ENCODE assay signal across 30 cellular contexts in the genomic region with DNA sequence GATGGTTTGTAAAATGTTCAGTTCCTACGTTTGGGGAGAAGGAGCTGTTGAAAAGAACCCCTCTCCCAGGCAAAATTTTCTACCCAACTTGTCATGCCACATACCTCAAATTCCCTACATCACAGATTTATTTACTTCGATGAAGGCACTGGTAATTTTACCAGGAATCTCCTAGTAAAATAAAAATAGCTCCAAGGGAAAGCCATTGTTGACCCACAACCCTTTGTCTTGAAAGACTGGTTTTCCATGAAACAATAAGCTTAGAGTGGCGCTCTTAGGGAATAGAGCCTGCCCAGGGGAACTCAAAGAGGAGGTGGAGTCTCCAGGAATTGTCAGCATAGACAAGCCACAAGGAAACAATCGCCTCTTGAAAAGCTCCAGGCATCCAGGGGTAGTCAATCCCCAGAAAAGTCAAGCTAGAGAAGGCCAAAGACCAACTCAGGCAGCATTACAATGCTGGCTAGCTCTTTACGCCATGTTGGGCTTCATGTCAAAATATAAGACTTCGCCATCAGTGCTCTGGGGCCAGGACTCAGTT.
DNase-seq lines count a peak whose midpoint lies in the region; ATAC-seq, FAIRE-seq and TF ChIP-seq lines count a peak whose summit lies in the region.
"Had no signal": no experiment of that assay in that cellular context is flagged by ENCODE, and none has a peak within 500 bp of the region (broad histone marks: within the 10 kb centered on the region; RNA-seq: fewer than 3 reads in every experiment).

No MANE protein-coding gene starts in this region.

- H3K9me3 ChIP-seq in HUES64 (ENCODE audit: insufficient read depth, low read depth, low read length) (no peaks in the 10 kb centered on the region), K562 (replicated peaks; ENCODE audit: control insufficient read depth, insufficient read depth, low read depth, low read length) (no peaks in the 10 kb centered on the region), aorta (ENCODE audit: control insufficient read depth, low read length) (no peaks in the 10 kb centered on the region)
- H3K9me3 ChIP-seq: esophagus muscularis mucosa, heart left ventricle, psoas muscle, SJCRH30, thoracic aorta had no signal

- DNase-seq in DMS53 treated with DMSO at 0.1 percent for 48 hours (lab: John Stamatoyannopoulos, UW; ENCODE audit: unreplicated experiment) (peak; percentile 22), K562 (ENCODE audit: extremely low read depth in 1 of 4, low spot score in 3 of 4) (no peak), mesothelial cell of epicardium (ENCODE audit: low spot score in 2 of 2, unreplicated experiment in 2 of 2) (no peak), aorta (no peak), GF-D8 (lab: John Stamatoyannopoulos, UW) (no peak), inferior parietal cortex (ENCODE audit: extremely low spot score) (no peak)
- DNase-seq: activated CD4-positive, alpha-beta memory T cell treated with anti-CD3 and anti-CD28 coated beads for 36 hours; activated CD4-positive, CD25-positive, alpha-beta regulatory T cell treated with anti-CD3 and anti-CD28 coated beads, Interleukin-2, amount 50 U/mL, for 72 hours; anterior cingulate cortex; CD8-positive, alpha-beta T cell; DMS153; foreskin keratinocyte; heart left ventricle; left colon; naive B cell; NCI-H524; nucleus accumbens; psoas muscle; SJCRH30; stimulated activated naive CD8-positive, alpha-beta T cell treated with anti-CD3 and anti-CD28 coated beads, Interleukin-15, Interleukin-2, amounts not matched to agents 100 U/mL and 50 U/mL, for 24 hours; T-cell had no signal

- H3K9ac ChIP-seq in HUES64 (ENCODE audit: low read depth, low read length) (no peak overlapping the region), K562 (ENCODE audit: insufficient read depth in 1 of 2, low read depth in 2 of 2, low read length in 2 of 2) (no peak overlapping the region)

- TF ChIP-seq CTCF in K562 (IDR thresholded peaks at IDR 0.05 in 2 of 3, conservative IDR thresholded peaks at IDR 0.05 in 1 of 3; ENCODE audit: insufficient read depth in 2 of 3, low read depth in 1 of 3, low read length in 3 of 3) (no peak), mesothelial cell of epicardium (IDR thresholded peaks at IDR 0.05; ENCODE audit: unreplicated experiment) (no peak)

- no peaks in the 10 kb centered on the region for H4K20me1 ChIP-seq in K562 (replicated peaks; ENCODE audit: control insufficient read depth, insufficient read depth, low read length)

- TF ChIP-seq EP300 in K562 (IDR thresholded peaks at IDR 0.05; ENCODE audit: low read length) = no peak

- H3K36me3 ChIP-seq in HUES64 (ENCODE audit: insufficient read depth, low read length) (no peaks in the 10 kb centered on the region), K562 (ENCODE audit: control insufficient read depth, insufficient read depth, low read length) (no peaks in the 10 kb centered on the region), aorta (ENCODE audit: control insufficient read depth in 1 of 2, insufficient read depth in 2 of 2, low read length in 1 of 2) (no peaks in the 10 kb centered on the region)
- H3K36me3 ChIP-seq: esophagus muscularis mucosa, heart left ventricle, SJCRH30, thoracic aorta had no signal

- no TSS peak for BruUV-seq in K562 (replicated peaks; lab: Mats Ljungman, UMichigan)

- peak; percentile 26 for FAIRE-seq in K562 (lab: Jason Lieb, UNC)
- FAIRE-seq: G401.6, RCC 7860 had no signal

- POLR2A ChIA-PET in K562 (lab: Yijun Ruan, JAX) = interaction anchor here (0.6 to 2.1 kb wide), 6 partner anchors 8 to 1080 kb away, joined by 3 to 6 read pairs (median 4); no protein-coding TSS in a partner anchor

- no peaks in the 10 kb centered on the region for H3K9me1 ChIP-seq in K562 (ENCODE audit: control insufficient read depth, insufficient read depth, low read length)

- no peaks in the 10 kb centered on the region for H3K9me3 Mint-ChIP-seq in mesothelial cell of epicardium
- H3K9me3 Mint-ChIP-seq: activated CD4-positive, alpha-beta memory T cell treated with anti-CD3 and anti-CD28 coated beads for 36 hours; activated naive CD4-positive, alpha-beta T cell treated with anti-CD3 and anti-CD28 coated beads, Interleukin-2, amount 50 U/mL, for 72 hours; activated T-helper 2 cell treated with anti-CD3 and anti-CD28 coated beads, Interferon-gamma antibody, Interleukin-2, Interleukin-4, amounts not matched to agents 10 μg/mL and 5 μg/mL and 100 μg/mL, durations not matched to agents 14 hours and 24 hours and 36 hours; CD8-positive, alpha-beta T cell; memory B cell; T-cell had no signal

- no peak overlapping the region for H3K4me3 Mint-ChIP-seq in mesothelial cell of epicardium
- H3K4me3 Mint-ChIP-seq: activated CD4-positive, alpha-beta memory T cell treated with anti-CD3 and anti-CD28 coated beads for 36 hours; B cell; CD8-positive, alpha-beta T cell; memory B cell; naive B cell; T-cell had no signal

- CTCF ChIA-PET in K562 (lab: Yijun Ruan, JAX; ENCODE audit: low intra/inter-chr PET ratio) = no interaction called here

- intact Hi-C loops in K562 (cut with micrococcal nuclease) = no loop called here
- intact Hi-C loops in aorta (cut with DNase I) = no loop called here

- H3K4me2 ChIP-seq in K562 (ENCODE audit: insufficient read depth, low read length) = no peak overlapping the region

- no peaks in the 10 kb centered on the region for H3K79me2 ChIP-seq in K562 (ENCODE audit: control insufficient read depth, insufficient read depth, low read length)

- in situ Hi-C loops in K562 (cut with MboI) = no loop called here

- H3K27ac Mint-ChIP-seq in mesothelial cell of epicardium = peak overlapping the region; percentile 33
- H3K27ac Mint-ChIP-seq: activated CD4-positive, alpha-beta memory T cell treated with anti-CD3 and anti-CD28 coated beads for 36 hours; activated naive CD4-positive, alpha-beta T cell treated with anti-CD3 and anti-CD28 coated beads, Interleukin-2, amount 50 U/mL, for 72 hours; activated T-helper 2 cell treated with anti-CD3 and anti-CD28 coated beads, Interferon-gamma antibody, Interleukin-2, Interleukin-4, amounts not matched to agents 10 μg/mL and 5 μg/mL and 100 μg/mL, durations not matched to agents 14 hours and 24 hours and 36 hours; B cell; CD8-positive, alpha-beta T cell; memory B cell; naive B cell; T-cell had no signal

- no peak for TF ChIP-seq RAD21 in K562 (CRISPR knock-in tag; conservative IDR thresholded peaks at IDR 0.05 in 1 of 2, IDR thresholded peaks at IDR 0.05 in 1 of 2)

- no peaks in the 10 kb centered on the region for H3K36me3 Mint-ChIP-seq in mesothelial cell of epicardium
- H3K36me3 Mint-ChIP-seq: activated CD4-positive, alpha-beta memory T cell treated with anti-CD3 and anti-CD28 coated beads for 36 hours; activated naive CD4-positive, alpha-beta T cell treated with anti-CD3 and anti-CD28 coated beads, Interleukin-2, amount 50 U/mL, for 72 hours; CD8-positive, alpha-beta T cell; memory B cell; naive B cell; T-cell had no signal

- no peak for TF ChIP-seq POLR2A in K562 (conservative IDR thresholded peaks at IDR 0.05)

- H3K4me1 Mint-ChIP-seq in mesothelial cell of epicardium = peaks cover 2% of the 10 kb centered on the region
- H3K4me1 Mint-ChIP-seq: B cell, memory B cell, naive B cell, T-cell had no signal

- H3K4me3 ChIP-seq in HUES64 (ENCODE audit: low read length) = no peak overlapping the region
- H3K4me3 ChIP-seq in K562 = no peak overlapping the region
- H3K4me3 ChIP-seq in aorta (ENCODE audit: low read length in 2 of 2) = no peak overlapping the region
- H3K4me3 ChIP-seq: esophagus muscularis mucosa, heart left ventricle, psoas muscle, SJCRH30, thoracic aorta had no signal

- peak overlapping the region; percentile 27 for H2AFZ ChIP-seq in K562 (ENCODE audit: low read depth, low read length)

- no peak; the same call in 2 of the 3 replicates for ATAC-seq in K562
- ATAC-seq in aorta (ENCODE audit: low FRiP score) = no peak
- ATAC-seq: activated naive CD4-positive, alpha-beta T cell treated with anti-CD3 and anti-CD28 coated beads, Interleukin-2, amount 50 U/mL, for 72 hours; CD8-positive, alpha-beta T cell; foreskin keratinocyte; left colon; psoas muscle; stimulated activated naive CD8-positive, alpha-beta T cell treated with anti-CD3 and anti-CD28 coated beads, Interleukin-15, Interleukin-2, amounts not matched to agents 100 U/mL and 50 U/mL, for 24 hours; T-cell had no signal

- H3K27ac ChIP-seq in HUES64 (ENCODE audit: low read depth, low read length) = peak overlapping the region; percentile 47; the same call in 1 of the 2 replicates
- H3K27ac ChIP-seq in K562 (ENCODE audit: extremely low read depth, low read depth, low read length) = no peak overlapping the region
- H3K27ac ChIP-seq in aorta (ENCODE audit: low read depth in 1 of 2, low read length in 2 of 2) = no peak overlapping the region
- H3K27ac ChIP-seq: esophagus muscularis mucosa, foreskin keratinocyte, psoas muscle, SJCRH30, thoracic aorta had no signal

- 70% methylated on average over 6 of the region's 6 CpGs for WGBS in HUES64
- 51% methylated on average over 6 of the region's 6 CpGs for WGBS in K562 (ENCODE audit: insufficient coverage, low coverage, missing lambda C conversion rate)
- WGBS in aorta, 2 donors = 59 to 66% methylated on average over 6 of the region's 6 CpGs

- H3K4me1 ChIP-seq in HUES64 (ENCODE audit: insufficient read depth, low read length) = peaks cover 13% of the 10 kb centered on the region
- H3K4me1 ChIP-seq in K562 (replicated peaks in 1 of 2; ENCODE audit: control insufficient read depth in 2 of 2, insufficient read depth in 2 of 2, low read length in 2 of 2) = no peaks in the 10 kb centered on the region; a peak in 1 of 5 replicates
- H3K4me1 ChIP-seq in aorta (ENCODE audit: control insufficient read depth in 1 of 2, insufficient read depth in 2 of 2, low read length in 2 of 2) = no peaks in the 10 kb centered on the region
- H3K4me1 ChIP-seq: esophagus muscularis mucosa, foreskin keratinocyte, heart left ventricle, SJCRH30 had no signal

- no peaks in the 10 kb centered on the region for H3K27me3 Mint-ChIP-seq in mesothelial cell of epicardium (ENCODE audit: low read depth)

- H3K27me3 ChIP-seq in HUES64 (ENCODE audit: insufficient read depth, low read length) = no peaks in the 10 kb centered on the region
- H3K27me3 ChIP-seq in K562 (ENCODE audit: control insufficient read depth in 2 of 2, insufficient read depth in 2 of 2, low read length in 2 of 2) = no peaks in the 10 kb centered on the region
- H3K27me3 ChIP-seq in aorta (ENCODE audit: control insufficient read depth in 1 of 2, insufficient read depth in 2 of 2, low read length in 1 of 2) = no peaks in the 10 kb centered on the region
- H3K27me3 ChIP-seq: esophagus muscularis mucosa, foreskin keratinocyte, heart left ventricle, SJCRH30 had no signal

TF ChIP-seq in K562, 482 proteins besides CTCF, POLR2A, EP300 and RAD21:
- TF ChIP-seq, protein P1, sequence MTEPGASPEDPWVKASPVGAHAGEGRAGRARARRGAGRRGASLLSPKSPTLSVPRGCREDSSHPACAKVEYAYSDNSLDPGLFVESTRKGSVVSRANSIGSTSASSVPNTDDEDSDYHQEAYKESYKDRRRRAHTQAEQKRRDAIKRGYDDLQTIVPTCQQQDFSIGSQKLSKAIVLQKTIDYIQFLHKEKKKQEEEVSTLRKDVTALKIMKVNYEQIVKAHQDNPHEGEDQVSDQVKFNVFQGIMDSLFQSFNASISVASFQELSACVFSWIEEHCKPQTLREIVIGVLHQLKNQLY (CRISPR knock-in tag; conservative IDR thresholded peaks at IDR 0.05) = no peak
- TF ChIP-seq MYNN (IDR thresholded peaks at IDR 0.05) (peak; percentile 89), MYNN (CRISPR knock-in tag; IDR thresholded peaks at IDR 0.05) (peak; percentile 49; the same call in 1 of the 2 replicates)
